ENCODE assay signal across 23 cellular contexts in the genomic region with DNA sequence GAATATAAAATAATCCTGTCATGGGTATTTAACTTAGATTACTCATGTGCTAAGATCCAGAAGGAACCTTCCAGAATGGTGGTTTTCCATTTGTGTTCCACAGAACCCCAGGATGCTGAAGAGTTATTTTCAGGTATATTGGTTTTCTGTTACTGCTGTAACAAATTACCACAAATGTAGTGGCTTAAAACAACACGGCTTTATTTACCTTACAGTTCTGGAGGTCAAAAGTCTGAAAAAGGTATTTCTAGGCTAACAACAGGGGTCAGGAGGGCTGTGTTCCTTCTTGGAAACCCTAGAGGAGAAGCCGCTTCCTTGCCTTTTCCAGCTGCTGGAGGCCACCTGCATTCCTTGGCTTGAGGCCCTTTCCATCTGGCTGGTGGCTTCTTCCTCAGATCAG. TPM values are rescaled to one million over a fixed set of nuclear protein-coding genes. Genes with fewer than 3 reads are reported as not detected.
DNase-seq lines count a peak whose midpoint lies in the region; ATAC-seq, FAIRE-seq and TF ChIP-seq lines count a peak whose summit lies in the region.
"Had no signal": no experiment of that assay in that cellular context is flagged by ENCODE, and none has a peak within 500 bp of the region (broad histone marks: within the 10 kb centered on the region; RNA-seq: fewer than 3 reads in every experiment).

No MANE protein-coding gene starts in this region.

- H3K36me3 ChIP-seq in HepG2 (replicated peaks in 1 of 2; ENCODE audit: control insufficient read depth in 1 of 2, insufficient read depth in 2 of 2, low read length in 2 of 2) = no peaks in the 10 kb centered on the region
- H3K36me3 ChIP-seq in right lobe of liver = no peaks in the 10 kb centered on the region
- H3K36me3 ChIP-seq: BE2C had no signal

- no peak for TF ChIP-seq RAD21 in HepG2 (CRISPR knock-in tag; IDR thresholded peaks at IDR 0.05)

- DNase-seq in HepG2 (ENCODE audit: low spot score) (peak; percentile 29), right lobe of liver (no peak), M059J (ENCODE audit: low read depth) (peak; percentile 1), choroid plexus epithelial cell (ENCODE audit: low read depth) (peak; percentile 3), left ventricle myocardium superior (no peak), mucosa of gallbladder (ENCODE audit: low spot score) (no peak)
- DNase-seq: 8988T; ACHN; AML-193; BE2C; Calu3; CD4-positive, alpha-beta T cell; CD8-positive, alpha-beta memory T cell; EL; GF-D8; GM23248; H7; HCEC 1CT had no signal

- in situ Hi-C loops in HepG2 (cut with HindIII; ENCODE audit: extremely low pct_ligation_motif_present, low pct_unique_long_range_greater_than_20kb) = no loop called here

- CTCF ChIA-PET in HepG2 (lab: Yijun Ruan, JAX; ENCODE audit: low intra/inter-chr PET ratio, low total read pairs) = no interaction called here

- H3K4me1 ChIP-seq in HepG2 (ENCODE audit: insufficient read depth, low read length) = peaks cover 22% of the 10 kb centered on the region
- H3K4me1 ChIP-seq in right lobe of liver = no peaks in the 10 kb centered on the region
- H3K4me1 ChIP-seq: A549, BE2C had no signal

- TF ChIP-seq EP300 in HepG2 (IDR thresholded peaks at IDR 0.05; ENCODE audit: low read depth in 2 of 2, low read length in 2 of 2) (0 out of 4 replicates have a peak, but pooled peaks of 1 of the 2 experiments have one; percentile 18), HepG2 (CRISPR knock-in tag; IDR thresholded peaks at IDR 0.05; ENCODE audit: borderline replicate concordance) (no peak)

- no peak overlapping the region for H3K9ac ChIP-seq in HepG2 (ENCODE audit: insufficient read depth, low read depth, low read length)
- H3K9ac ChIP-seq: BLaER1 treated with 17β-estradiol and CSF1 and Interleukin-3, amounts not matched to agents 10 nM and 100 nM; GM23248 had no signal

- no peak overlapping the region for H3K4me2 ChIP-seq in HepG2 (ENCODE audit: low read depth, low read length)
- H3K4me2 ChIP-seq: A549; BLaER1 treated with 17β-estradiol and CSF1 and Interleukin-3, amounts not matched to agents 10 nM and 100 nM had no signal

- POLR2A ChIA-PET in HepG2 (lab: Yijun Ruan, JAX) = no interaction called here

- no peaks in the 10 kb centered on the region for H4K20me1 ChIP-seq in HepG2 (ENCODE audit: insufficient read depth, low read length)
- H4K20me1 ChIP-seq: BLaER1 treated with 17β-estradiol and CSF1 and Interleukin-3, amounts not matched to agents 10 nM and 100 nM had no signal

- intact Hi-C loops in HepG2 (cut with micrococcal nuclease; ENCODE audit: unreplicated experiment) = no loop called here
- intact Hi-C loops in right lobe of liver (cut with DNase I) = no loop called here
- intact Hi-C loops in left ventricle myocardium superior (cut with micrococcal nuclease) = no loop called here

- H3K9me3 ChIP-seq in HepG2 (ENCODE audit: low read length) = no peaks in the 10 kb centered on the region
- H3K9me3 ChIP-seq in right lobe of liver = no peaks in the 10 kb centered on the region
- H3K9me3 ChIP-seq: A549, BE2C had no signal

- no peak overlapping the region for H2AFZ ChIP-seq in HepG2 (ENCODE audit: low read length)
- H2AFZ ChIP-seq: GM23248 had no signal

- ATAC-seq in HepG2 (peak; percentile 56; the same call in 2 of the 3 replicates), right lobe of liver (no peak), left ventricle myocardium superior (no peak)
- ATAC-seq in activated CD4-positive, CD25-positive, alpha-beta regulatory T cell treated with anti-CD3 and anti-CD28 coated beads, Interleukin-2, amount 50 U/mL, for 24 hours = no peak
- ATAC-seq: A549 had no signal

- H3K4me3 ChIP-seq in HepG2 (replicated peaks in 1 of 3; ENCODE audit: insufficient read depth in 1 of 3, low read depth in 2 of 3, low read length in 3 of 3) = no peak overlapping the region
- no peak overlapping the region for H3K4me3 ChIP-seq in right lobe of liver
- no peak overlapping the region for H3K4me3 ChIP-seq in choroid plexus epithelial cell (ENCODE audit: low read depth, low read length)
- H3K4me3 ChIP-seq: A549; BLaER1 treated with 17β-estradiol and CSF1 and Interleukin-3, amounts not matched to agents 10 nM and 100 nM; GM23248 had no signal

- H3K27me3 ChIP-seq in HepG2 (ENCODE audit: control insufficient read depth in 1 of 2, insufficient read depth in 2 of 2, low read length in 2 of 2) (no peaks in the 10 kb centered on the region), right lobe of liver (no peaks in the 10 kb centered on the region)
- H3K27me3 ChIP-seq: BE2C; BLaER1 treated with 17β-estradiol and CSF1 and Interleukin-3, amounts not matched to agents 10 nM and 100 nM had no signal

- BruUV-seq in HepG2 (replicated peaks; lab: Mats Ljungman, UMichigan) = no TSS peak

- FAIRE-seq in HepG2 (lab: Jason Lieb, UNC) = no peak
- FAIRE-seq: A549, GM12892, H1 had no signal

- H3K79me2 ChIP-seq in HepG2 (ENCODE audit: insufficient read depth, low read length) = no peaks in the 10 kb centered on the region

- WGBS in HepG2 (ENCODE audit: low lambda C conversion rate) = 0% methylated on average over 2 of the region's 2 CpGs
- 25% methylated on average over 1 of the region's 2 CpGs for WGBS in right lobe of liver (ENCODE audit: insufficient coverage, low coverage, low lambda C conversion rate, missing lambda C conversion rate)

- TF ChIP-seq CTCF in HepG2 (CRISPR knock-in tag; IDR thresholded peaks at IDR 0.05) (no peak), right lobe of liver (IDR thresholded peaks at IDR 0.05) (no peak), choroid plexus epithelial cell (conservative IDR thresholded peaks at IDR 0.05; ENCODE audit: low read depth, low read length) (no peak)

- no peak for TF ChIP-seq POLR2A in HepG2 (IDR thresholded peaks at IDR 0.05; ENCODE audit: insufficient read depth in 1 of 2, low read depth in 2 of 2, low read length in 2 of 2)
- no peak for TF ChIP-seq POLR2A in right lobe of liver (IDR thresholded peaks at IDR 0.05)

- no peak overlapping the region for H3K27ac ChIP-seq in HepG2 (ENCODE audit: extremely low read length, insufficient read depth, low read length)
- H3K27ac ChIP-seq in right lobe of liver = no peak overlapping the region
- H3K27ac ChIP-seq: A549; BLaER1 treated with 17β-estradiol and CSF1 and Interleukin-3, amounts not matched to agents 10 nM and 100 nM; GM23248 had no signal

TF ChIP-seq in HepG2, 621 proteins besides CTCF, POLR2A, EP300 and RAD21 (continues in another document):
- TF ChIP-seq ZBTB38 (CRISPR knock-in tag; IDR thresholded peaks at IDR 0.05) (no peak), ARNTL (CRISPR knock-in tag; IDR thresholded peaks at IDR 0.05) (no peak)
- TF ChIP-seq, protein P1, sequence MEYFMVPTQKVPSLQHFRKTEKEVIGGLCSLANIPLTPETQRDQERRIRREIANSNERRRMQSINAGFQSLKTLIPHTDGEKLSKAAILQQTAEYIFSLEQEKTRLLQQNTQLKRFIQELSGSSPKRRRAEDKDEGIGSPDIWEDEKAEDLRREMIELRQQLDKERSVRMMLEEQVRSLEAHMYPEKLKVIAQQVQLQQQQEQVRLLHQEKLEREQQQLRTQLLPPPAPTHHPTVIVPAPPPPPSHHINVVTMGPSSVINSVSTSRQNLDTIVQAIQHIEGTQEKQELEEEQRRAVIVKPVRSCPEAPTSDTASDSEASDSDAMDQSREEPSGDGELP (IDR thresholded peaks at IDR 0.05; ENCODE audit: borderline replicate concordance, low read depth) = 0 out of 2 replicates have a peak, but pooled peaks have one; percentile 20

RNA-seq across cellular contexts. Expression of a gene that starts 57.9 kb away (rescaled TPM):
- total RNA-seq in HepG2 (2016; rRNA removed; fragmentation: Illumina TruSeq; extraction: Trizol) = not detected in 2 replicates
- not detected in 2 replicates for total RNA-seq in HepG2 (2016; cell fraction: cytosol; rRNA removed; fragmentation: Illumina TruSeq; extraction: Trizol; ENCODE audit: low read depth)
- total RNA-seq in HepG2 (2016; cell fraction: insoluble cytoplasmic fraction; rRNA removed; fragmentation: Illumina TruSeq; extraction: Trizol) = 0.04 TPM in 1 of 2 replicates, not detected in the other
- not detected in 2 replicates for total RNA-seq in HepG2 (2016; cell fraction: membrane; rRNA removed; fragmentation: Illumina TruSeq; extraction: Trizol)
- not detected in 2 replicates for total RNA-seq in HepG2 (2016; cell fraction: nucleus; rRNA removed; fragmentation: Illumina TruSeq; extraction: Trizol)
- polyA plus RNA-seq in HepG2 (2011; rRNA removed) = not detected in 2 replicates
- not detected in 2 replicates for polyA plus RNA-seq in HepG2 (2011; cell fraction: cytosol; rRNA removed)
- not detected in 2 replicates for polyA plus RNA-seq in HepG2 (2011; cell fraction: nucleus; rRNA removed)
- polyA plus RNA-seq in HepG2 (2012) = not detected in 2 replicates
- not detected in 2 replicates for polyA plus RNA-seq in HepG2 (2016; cell fraction: cytosol; fragmentation: Illumina TruSeq; extraction: Trizol; ENCODE audit: low read depth)
- polyA plus RNA-seq in HepG2 (2016; cell fraction: insoluble cytoplasmic fraction; fragmentation: Illumina TruSeq; extraction: Trizol; ENCODE audit: low read depth) = not detected in 2 replicates
- polyA plus RNA-seq in HepG2 (2016; cell fraction: membrane; fragmentation: Illumina TruSeq; extraction: Trizol; ENCODE audit: low read depth) = not detected in 2 replicates
- not detected in 2 replicates for polyA plus RNA-seq in HepG2 (2016; cell fraction: nucleus; fragmentation: Illumina TruSeq; extraction: Trizol; ENCODE audit: insufficient read depth, low read depth)
- 3.5 TPM in 1 of 2 replicates, not detected in the other for polyA minus RNA-seq in HepG2 (2011; rRNA and poly(A)+ RNA removed; ENCODE audit: low replicate concordance)
- not detected in 2 replicates for polyA minus RNA-seq in HepG2 (2011; cell fraction: cytosol; rRNA and poly(A)+ RNA removed)
- 0.26 TPM in 1 of 2 replicates, not detected in the other for polyA minus RNA-seq in HepG2 (2011; cell fraction: nucleus; rRNA and poly(A)+ RNA removed)
- total RNA-seq in right lobe of liver = 1 to 10 TPM in 3 of 6 experiments, under 1 TPM in 3; 0.68 to 2.0 (median 1.2) TPM
- total RNA-seq in M059J (2014; rRNA removed; shearing (Covaris generic)) = 4.1 and 7.6 TPM in 2 replicates
- total RNA-seq in left ventricle myocardium superior = 1.3 TPM
- 5.9 TPM for total RNA-seq in mucosa of gallbladder

Comparison
In these comparisons a context has a peak if more than half of its experiments do, and no peak if none do; other contexts are left out.
1. DNase-seq: peak in HepG2 (single experiment), M059J (single experiment) and choroid plexus epithelial cell (single experiment); none in right lobe of liver (0 of 3), left ventricle myocardium superior (single experiment) and mucosa of gallbladder (single experiment).